ENCODE assay signal across 1 cellular context in genomic region chr1:95072532-95073419, GRCh38.
TF ChIP-seq lines count a peak whose summit lies in the region.

ALG14 (minus strand) TSS chr1:95072951; CDS start chr1:95072898, 53 bp downstream.

TF ChIP-seq in HepG2, 621 proteins besides CTCF, POLR2A, EP300 and RAD21 (continued from another document and continues in another):
- peak; percentile 67; the same call in 1 of the 2 replicates for TF ChIP-seq HNF1A (IDR thresholded peaks at IDR 0.05; ENCODE audit: low read depth)
- peak; percentile 66; the same call in 1 of the 2 replicates for TF ChIP-seq HNF1A (CRISPR knock-in tag; IDR thresholded peaks at IDR 0.05; ENCODE audit: borderline replicate concordance)
- no peak for TF ChIP-seq CENPX (CRISPR knock-in tag; IDR thresholded peaks at IDR 0.05)
- peak; percentile 53; the same call in 1 of the 2 replicates for TF ChIP-seq DRAP1 (CRISPR knock-in tag; IDR thresholded peaks at IDR 0.05)
- TF ChIP-seq KMT2A (CRISPR knock-in tag; IDR thresholded peaks at IDR 0.05) = peak; percentile 84
- TF ChIP-seq NKX3-1 (CRISPR knock-in tag; IDR thresholded peaks at IDR 0.05) = peak; percentile 39; the same call in 1 of the 2 replicates
- TF ChIP-seq AFF4 (CRISPR knock-in tag; IDR thresholded peaks at IDR 0.05) = no peak
- peak; percentile 93 for TF ChIP-seq ELF1 (CRISPR knock-in tag; IDR thresholded peaks at IDR 0.05)
- peak; percentile 60 for TF ChIP-seq CBX1 (IDR thresholded peaks at IDR 0.05; ENCODE audit: low read depth)
- peak; percentile 34; the same call in 1 of the 2 replicates for TF ChIP-seq ZNF264 (CRISPR knock-in tag; IDR thresholded peaks at IDR 0.05)
- TF ChIP-seq PRDM4 (CRISPR knock-in tag; IDR thresholded peaks at IDR 0.05; ENCODE audit: borderline replicate concordance) = no peak
- no peak; the same call in 1 of the 2 replicates for TF ChIP-seq HINFP (CRISPR knock-in tag; IDR thresholded peaks at IDR 0.05; ENCODE audit: low read depth)
- peak; percentile 92 for TF ChIP-seq KAT8 (CRISPR knock-in tag; IDR thresholded peaks at IDR 0.05)
- peak; percentile 70; the same call in 1 of the 2 replicates for TF ChIP-seq ZNF580 (CRISPR knock-in tag; IDR thresholded peaks at IDR 0.05; ENCODE audit: borderline replicate concordance, low read depth)
- no peak for TF ChIP-seq HES4 (CRISPR knock-in tag; IDR thresholded peaks at IDR 0.05; ENCODE audit: borderline replicate concordance)
- TF ChIP-seq GATAD1 (CRISPR knock-in tag; IDR thresholded peaks at IDR 0.05) = peak; percentile 92
- TF ChIP-seq ZNF496 (CRISPR knock-in tag; IDR thresholded peaks at IDR 0.05; ENCODE audit: insufficient replicate concordance) = no peak
- TF ChIP-seq HNF4G (IDR thresholded peaks at IDR 0.05; ENCODE audit: borderline replicate concordance, low read depth, low read length) = peak; percentile 66
- TF ChIP-seq HNF4G (CRISPR knock-in tag; IDR thresholded peaks at IDR 0.05; ENCODE audit: borderline replicate concordance, low read depth) = peak; percentile 62; the same call in 1 of the 2 replicates
- TF ChIP-seq ZNF451 (CRISPR knock-in tag; IDR thresholded peaks at IDR 0.05) = 0 out of 2 replicates have a peak, but pooled peaks have one; percentile 70
- peak; percentile 69; the same call in 1 of the 2 replicates for TF ChIP-seq MEIS1 (CRISPR knock-in tag; IDR thresholded peaks at IDR 0.05; ENCODE audit: borderline replicate concordance)
- TF ChIP-seq ZNF292 (CRISPR knock-in tag; IDR thresholded peaks at IDR 0.05; ENCODE audit: borderline replicate concordance, low read depth) = peak; percentile 62; the same call in 1 of the 2 replicates
- peak; percentile 71; the same call in 1 of the 2 replicates for TF ChIP-seq ZNF362 (CRISPR knock-in tag; IDR thresholded peaks at IDR 0.05; ENCODE audit: borderline replicate concordance)
- no peak for TF ChIP-seq ZNF333 (CRISPR knock-in tag; IDR thresholded peaks at IDR 0.05; ENCODE audit: borderline replicate concordance)
- no peak for TF ChIP-seq EED (CRISPR knock-in tag; IDR thresholded peaks at IDR 0.05)
- TF ChIP-seq SALL2 (CRISPR knock-in tag; IDR thresholded peaks at IDR 0.05) = peak; percentile 75
- 0 out of 2 replicates have a peak, but pooled peaks have one; percentile 64 for TF ChIP-seq ZIK1 (CRISPR knock-in tag; IDR thresholded peaks at IDR 0.05; ENCODE audit: borderline replicate concordance, low read depth)
- TF ChIP-seq CBFB (CRISPR knock-in tag; IDR thresholded peaks at IDR 0.05) = 0 out of 2 replicates have a peak, but pooled peaks have one; percentile 51
- peak; percentile 83; the same call in 1 of the 2 replicates for TF ChIP-seq THAP9 (CRISPR knock-in tag; IDR thresholded peaks at IDR 0.05; ENCODE audit: borderline replicate concordance)
- no peak for TF ChIP-seq ZNF781 (CRISPR knock-in tag; IDR thresholded peaks at IDR 0.05; ENCODE audit: borderline replicate concordance, not compliant biosample characterization)
- no peak for TF ChIP-seq ZSCAN30 (CRISPR knock-in tag; IDR thresholded peaks at IDR 0.05)
- TF ChIP-seq IKZF5 (CRISPR knock-in tag; IDR thresholded peaks at IDR 0.05) = peak; percentile 72; the same call in 1 of the 2 replicates
- TF ChIP-seq PPARG (CRISPR knock-in tag; conservative IDR thresholded peaks at IDR 0.05) = no peak
- no peak for TF ChIP-seq CHD2 (IDR thresholded peaks at IDR 0.05; ENCODE audit: low read depth, low read length)
- no peak for TF ChIP-seq HMGA1 (CRISPR knock-in tag; conservative IDR thresholded peaks at IDR 0.05)
- peak; percentile 77; the same call in 1 of the 2 replicates for TF ChIP-seq SRY (CRISPR knock-in tag; IDR thresholded peaks at IDR 0.05)
- peak; percentile 70; the same call in 1 of the 2 replicates for TF ChIP-seq ZNF691 (CRISPR knock-in tag; IDR thresholded peaks at IDR 0.05; ENCODE audit: borderline replicate concordance, low read depth)
- no peak for TF ChIP-seq ZNF780A (CRISPR knock-in tag; IDR thresholded peaks at IDR 0.05)
- TF ChIP-seq ZMYM2 (CRISPR knock-in tag; IDR thresholded peaks at IDR 0.05) = no peak
- TF ChIP-seq MIXL1 (CRISPR knock-in tag; IDR thresholded peaks at IDR 0.05) = peak; percentile 27; the same call in 1 of the 2 replicates
- no peak for TF ChIP-seq ZNF7 (CRISPR knock-in tag; IDR thresholded peaks at IDR 0.05)
- peak; percentile 83 for TF ChIP-seq POLR2G (IDR thresholded peaks at IDR 0.05; ENCODE audit: low read depth, low read length)
- TF ChIP-seq TCF12 (IDR thresholded peaks at IDR 0.05) = no peak
- TF ChIP-seq TCF12 (CRISPR knock-in tag; IDR thresholded peaks at IDR 0.05) = no peak
- TF ChIP-seq ZNF143 (CRISPR knock-in tag; IDR thresholded peaks at IDR 0.05) = peak; percentile 95
